In genomic region chr12:57005980-57006808, GRCh38 we compare ENCODE assay signal across 8 cellular contexts. TPM values are rescaled to one million over a fixed set of nuclear protein-coding genes. Genes with fewer than 3 reads are reported as not detected.
DNase-seq lines count a peak whose midpoint lies in the region; ATAC-seq, FAIRE-seq and TF ChIP-seq lines count a peak whose summit lies in the region.

ZBTB39 (minus strand) TSS chr12:57006546; CDS start chr12:57004917, 1,629 bp downstream.

- H3K23me2 ChIP-seq in H1 (ENCODE audit: low read depth, low read length), result no peaks in the 10 kb centered on the region; the same call in 1 of the 2 replicates

- peak within 1 kb of the TSS; percentile 68 to 74 for H3K4me2 ChIP-seq in H1 (ENCODE audit: insufficient read depth in 1 of 2, low read depth in 2 of 2, low read length in 2 of 2)

- H3K4me1 Mint-ChIP-seq in mesothelial cell of epicardium, result peaks cover 25% of the 10 kb centered on the region

- H3K23ac ChIP-seq in H1 (ENCODE audit: insufficient read length), result no peak within 1 kb of the TSS

- peak within 1 kb of the TSS; percentile 82; the same call in 1 of the 2 replicates for H4K8ac ChIP-seq in H1 (ENCODE audit: extremely low read depth, insufficient read depth, low read length)

- H2BK20ac ChIP-seq in H1 (ENCODE audit: low read length), result no peak within 1 kb of the TSS

- 5% methylated on average over 19 of the region's 94 CpGs; no CpG with 5 or more reads in 1 of the 2 experiments for WGBS in H1 (ENCODE audit: extremely low coverage in 1 of 2, insufficient coverage in 1 of 2, insufficient read length in 1 of 2, insufficient replicate concordance in 2 of 2, low coverage in 1 of 2, low lambda C conversion rate in 2 of 2, missing lambda C conversion rate in 1 of 2), 2 experiments

- H3K9me3 Mint-ChIP-seq in mesothelial cell of epicardium, result no peaks in the 10 kb centered on the region

- no peak within 1 kb of the TSS for H4K5ac ChIP-seq in H1 (ENCODE audit: insufficient read length, low read depth, low read length)

- H3K27ac Mint-ChIP-seq in mesothelial cell of epicardium, result peak within 1 kb of the TSS; percentile 90

- H2AK5ac ChIP-seq in H1 (ENCODE audit: low read depth, low read length), result no peak within 1 kb of the TSS

- POLR2A ChIA-PET in H1 (lab: Charles Lee; ENCODE audit: partially characterized antibody), result interaction anchor here (0.5 to 2.0 kb wide), 17 partner anchors 9 to 1797 kb away, joined by 3 to 9 read pairs (median 4); partner anchors contain the start of genes HSD17B6, NACA and TAC3

- ATAC-seq in GM18498 (IDR thresholded peaks at IDR 0.05; ENCODE audit: unreplicated experiment) (peak; percentile 81), HG03045 (IDR thresholded peaks at IDR 0.05; ENCODE audit: unreplicated experiment) (peak; percentile 67)

- CTCF ChIA-PET in H1 (lab: Charles Lee; ENCODE audit: partially characterized antibody), result interaction anchor here (0.6 to 10.6 kb wide), 22 partner anchors 9 to 1039 kb away, joined by 3 to 187 read pairs (median 10); partner anchors contain the start of genes HSD17B6, NAB2, STAT6 and TAC3

- peak within 1 kb of the TSS; percentile 69 to 96 (median 75) for H3K9ac ChIP-seq in H1 (replicated peaks in 1 of 4; ENCODE audit: extremely low read depth in 1 of 4, low read depth in 3 of 4, low read length in 3 of 4)

- peaks cover 2 to 14% (median 8%) of the 10 kb centered on the region in 4 experiments; a peak in 6 of 7 replicates for H3K4me1 ChIP-seq in H1 (replicated peaks in 1 of 4; ENCODE audit: control insufficient read depth in 3 of 4, insufficient read depth in 4 of 4, low read length in 3 of 4)

- no peak for FAIRE-seq in H1 (lab: Jason Lieb, UNC)

- peak within 1 kb of the TSS; percentile 32; the same call in 1 of the 2 replicates for H2BK15ac ChIP-seq in H1 (ENCODE audit: low read length)

- peak within 1 kb of the TSS; percentile 52 for H4K91ac ChIP-seq in H1 (replicated peaks; ENCODE audit: insufficient read length, low read length)

- no peaks in the 10 kb centered on the region for H3K9me3 ChIP-seq in H1 (ENCODE audit: insufficient read depth in 2 of 2, low read depth in 1 of 2, low read length in 1 of 2)

- peaks cover 13% of the 10 kb centered on the region for H3K36me3 Mint-ChIP-seq in mesothelial cell of epicardium

- H2BK5ac ChIP-seq in H1 (ENCODE audit: low read depth, low read length), result no peak within 1 kb of the TSS

- peaks cover 3 to 9% of the 10 kb centered on the region in 2 experiments for H4K20me1 ChIP-seq in H1 (replicated peaks in 1 of 2; ENCODE audit: control insufficient read depth in 1 of 2, insufficient read depth in 2 of 2, low read length in 2 of 2)

- DNase-seq in NCI-H510A (lab: John Stamatoyannopoulos, UW) (peak; percentile 59), H1 (ENCODE audit: low read depth in 1 of 2, low spot score in 2 of 2) (peak in 1 of 2 experiments; percentile 81), mesothelial cell of epicardium (ENCODE audit: low spot score in 2 of 2, unreplicated experiment in 2 of 2) (peak; percentile 66 to 75)
- peak; percentile 86 for DNase-seq in activated CD8-positive, alpha-beta memory T cell treated with anti-CD3 and anti-CD28 coated beads for 24 hours
- peak; percentile 31 to 32 for DNase-seq in stimulated activated CD8-positive, alpha-beta memory T cell treated with anti-CD3 and anti-CD28 coated beads, Interleukin-4, amount 100 ng/mL, for 4 hours (ENCODE audit: low read depth in 2 of 2, low spot score in 1 of 2)

- no peak within 1 kb of the TSS for H3K4ac ChIP-seq in H1 (replicated peaks; ENCODE audit: insufficient read length, low read depth, low read length)

- TF ChIP-seq RAD21 in H1 (IDR thresholded peaks at IDR 0.05 in 1 of 2, conservative IDR thresholded peaks at IDR 0.05 in 1 of 2; ENCODE audit: low read depth in 2 of 2, low read length in 2 of 2), result 0 out of 4 replicates have a peak, but pooled peaks of 1 of the 2 experiments have one; percentile 5

- peak; percentile 100 for TF ChIP-seq CTCF in 22Rv1 (IDR thresholded peaks at IDR 0.05)
- TF ChIP-seq CTCF in H1 (IDR thresholded peaks at IDR 0.05; ENCODE audit: control extremely low read depth in 1 of 3, insufficient read depth in 1 of 3, low read depth in 1 of 3, low read length in 3 of 3), result peak; percentile 35 to 88 (median 62)
- no peak for TF ChIP-seq CTCF in mesothelial cell of epicardium (IDR thresholded peaks at IDR 0.05; ENCODE audit: unreplicated experiment)

- peaks cover 20 to 27% (median 26%) of the 10 kb centered on the region in 4 experiments for H3K36me3 ChIP-seq in H1 (ENCODE audit: control insufficient read depth in 2 of 4, insufficient read depth in 4 of 4, low read length in 3 of 4)

- H3K27ac ChIP-seq in 22Rv1, result peak within 1 kb of the TSS; percentile 45
- peak within 1 kb of the TSS; percentile 60; the same call in 1 of the 2 replicates for H3K27ac ChIP-seq in H1 (ENCODE audit: low read depth, low read length)

- no peak within 1 kb of the TSS for H3K18ac ChIP-seq in H1 (ENCODE audit: extremely low read depth, low read length)

- H2BK12ac ChIP-seq in H1 (ENCODE audit: low read depth, low read length), result peak within 1 kb of the TSS; percentile 82; the same call in 1 of the 2 replicates

- no peak within 1 kb of the TSS for H3K56ac ChIP-seq in H1 (replicated peaks; ENCODE audit: insufficient read length, low read depth, low read length)

- peak within 1 kb of the TSS; percentile 73 to 96 (median 82) for H3K4me3 ChIP-seq in H1 (ENCODE audit: extremely low read depth in 1 of 4, insufficient read depth in 2 of 4, low read depth in 3 of 4, low read length in 4 of 4)

- no peak within 1 kb of the TSS for H2AFZ ChIP-seq in H1 (ENCODE audit: low read length)

- H3K4me3 Mint-ChIP-seq in mesothelial cell of epicardium, result peak within 1 kb of the TSS; percentile 85

- no peak for TF ChIP-seq EP300 in H1 (IDR thresholded peaks at IDR 0.05; ENCODE audit: borderline replicate concordance in 1 of 2, low read depth in 2 of 2, low read length in 2 of 2)

- peaks cover 0 to 43% of the 10 kb centered on the region in 2 experiments for H3K79me2 ChIP-seq in H1 (ENCODE audit: control insufficient read depth in 1 of 2, insufficient read depth in 2 of 2, low read length in 2 of 2)

- no peak within 1 kb of the TSS for H3K14ac ChIP-seq in H1 (ENCODE audit: insufficient read length)

- peaks cover 12% of the 10 kb centered on the region; the same call in 1 of the 2 replicates for H3K79me1 ChIP-seq in H1 (ENCODE audit: low read depth, low read length)

- H3K27me3 Mint-ChIP-seq in mesothelial cell of epicardium (ENCODE audit: low read depth), result no peaks in the 10 kb centered on the region

- H2BK120ac ChIP-seq in H1 (replicated peaks; ENCODE audit: low read depth, low read length), result no peak within 1 kb of the TSS

- TF ChIP-seq POLR2A in H1 (IDR thresholded peaks at IDR 0.05; ENCODE audit: control extremely low read depth in 1 of 2, low read depth in 2 of 2, low read length in 2 of 2), result peak; percentile 56 to 69; a peak in 2 of 3 replicates

- H3K27me3 ChIP-seq in H1 (replicated peaks in 1 of 4; ENCODE audit: control insufficient read depth in 3 of 4, extremely low read depth in 1 of 4, insufficient read depth in 3 of 4, low read length in 3 of 4), result no peaks in the 10 kb centered on the region

TF ChIP-seq in H1, 55 proteins besides CTCF, POLR2A, EP300 and RAD21:
- 0 out of 2 replicates have a peak, but pooled peaks have one; percentile 21 for TF ChIP-seq EGR1 (IDR thresholded peaks at IDR 0.05; ENCODE audit: borderline replicate concordance, low read depth, low read length)
- TF ChIP-seq BACH1 (IDR thresholded peaks at IDR 0.05; ENCODE audit: low read length), result no peak
- peak; percentile 12 for TF ChIP-seq TAF7 (optimal IDR thresholded peaks at IDR 0.05; ENCODE audit: borderline replicate concordance, low read depth, low read length)
- TF ChIP-seq TAF1 (IDR thresholded peaks at IDR 0.05; ENCODE audit: low read depth, low read length), result peak; percentile 71
- TF ChIP-seq FOSL1 (IDR thresholded peaks at IDR 0.05; ENCODE audit: insufficient read depth, low read depth, low read length), result 0 out of 2 replicates have a peak, but pooled peaks have one; percentile 21
- no peak for TF ChIP-seq SP4 (IDR thresholded peaks at IDR 0.05; ENCODE audit: low read length)
- 0 out of 2 replicates have a peak, but pooled peaks have one; percentile 19 for TF ChIP-seq GTF2F1 (IDR thresholded peaks at IDR 0.05; ENCODE audit: borderline replicate concordance, low read depth, low read length)
- no peak for TF ChIP-seq MAFK (IDR thresholded peaks at IDR 0.05; ENCODE audit: low read depth, low read length)
- TF ChIP-seq HDAC6 (IDR thresholded peaks at IDR 0.05; ENCODE audit: low read depth, low read length), result no peak
- TF ChIP-seq CHD1 (IDR thresholded peaks at IDR 0.05; ENCODE audit: low read depth, low read length), result no peak
- TF ChIP-seq ZNF274 (IDR thresholded peaks at IDR 0.05; ENCODE audit: borderline replicate concordance, extremely low read depth, low read length), result no peak
- TF ChIP-seq E2F6 (IDR thresholded peaks at IDR 0.05), result no peak
- peak; percentile 9; the same call in 1 of the 2 replicates for TF ChIP-seq TBP (IDR thresholded peaks at IDR 0.05; ENCODE audit: low read depth, low read length)
- TF ChIP-seq ASH2L (IDR thresholded peaks at IDR 0.05; ENCODE audit: low read length), result peak; percentile 58
- TF ChIP-seq PHF8 (conservative IDR thresholded peaks at IDR 0.05; ENCODE audit: low read depth, low read length), result peak; percentile 95
- TF ChIP-seq KDM4A (IDR thresholded peaks at IDR 0.05; ENCODE audit: low read depth, low read length, severe bottlenecking), result peak; percentile 51
- TF ChIP-seq SAP30 (IDR thresholded peaks at IDR 0.05; ENCODE audit: insufficient read depth, insufficient replicate concordance, low read length), result no peak

RNA-seq across cellular contexts. Expression of gene ZBTB39, which starts in this region (rescaled TPM):
- total RNA-seq in H1 (2021; fragmentation: NEBNext Ultra II Directional; extraction: Animal tissue kit (Norgen Biotek cat#: 25700)), result 24.5 and 25.0 TPM in 2 replicates
- 19.3 and 21.0 TPM in 2 replicates for polyA plus RNA-seq in H1 (2011; rRNA removed)
- polyA plus RNA-seq in H1 (2011; cell fraction: cytosol; rRNA removed), result 21.2 TPM
- 21.5 TPM for polyA plus RNA-seq in H1 (2011; cell fraction: nucleus; rRNA removed)
- polyA plus RNA-seq in H1 (2012, experiment 1 of 2), result 13.9 to 18.1 TPM (median 15.7 TPM) in 4 replicates
- polyA plus RNA-seq in H1 (2012, experiment 2 of 2), result 6.7 TPM
- polyA plus RNA-seq in H1 (2013, experiment 1 of 2), result 12.7 TPM
- 12.1 TPM for polyA plus RNA-seq in H1 (2013, experiment 2 of 2)
- polyA minus RNA-seq in H1 (2011; rRNA and poly(A)+ RNA removed), result 42.2 and 43.8 TPM in 2 replicates
- polyA minus RNA-seq in H1 (2011; cell fraction: cytosol; rRNA and poly(A)+ RNA removed), result 21.4 TPM
- 30.3 TPM for polyA minus RNA-seq in H1 (2011; cell fraction: nucleus; rRNA and poly(A)+ RNA removed)
- total RNA-seq in mesothelial cell of epicardium, result 19.1 to 19.6 TPM (median 19.2 TPM) in 3 replicates
